In the genomic region with DNA sequence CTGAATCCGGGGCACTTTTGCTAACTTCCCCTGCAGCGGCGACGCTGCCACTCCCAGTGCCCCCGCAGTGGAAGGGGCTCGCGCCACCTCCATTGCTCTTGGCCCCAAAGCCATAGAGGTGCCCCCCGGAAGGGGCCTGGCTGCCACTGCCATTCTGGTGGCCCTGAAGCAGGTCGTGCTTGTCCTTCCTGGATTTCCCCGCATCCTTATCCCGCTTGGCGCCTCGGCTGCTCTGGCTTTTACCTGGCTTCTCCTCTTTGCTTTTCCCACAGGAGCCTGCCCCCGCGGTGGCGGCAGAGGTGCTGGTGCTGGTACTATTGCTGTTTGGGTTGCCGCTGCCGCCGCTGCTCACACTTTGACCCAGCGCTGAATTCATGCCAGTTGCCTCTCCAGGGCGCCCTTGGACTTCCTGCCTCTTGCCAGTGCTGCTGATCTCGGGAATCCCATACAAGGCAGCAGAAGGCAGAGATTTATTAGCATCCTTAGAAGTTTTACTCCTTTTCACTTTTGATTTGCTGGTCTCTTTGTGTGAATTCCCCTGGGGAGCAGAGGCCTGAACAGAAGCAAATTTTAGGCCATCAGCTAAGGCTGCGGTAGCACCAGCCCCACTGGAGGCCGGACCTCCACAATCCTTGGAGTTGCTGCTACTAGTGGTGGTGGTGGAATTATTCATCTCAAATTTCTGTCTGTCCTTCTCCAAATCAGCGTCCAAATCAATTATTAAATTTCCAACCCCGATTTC, we compare ENCODE assay signal across 8 cellular contexts. TPM values are rescaled to one million over a fixed set of nuclear protein-coding genes. Genes with fewer than 3 reads are reported as not detected.
DNase-seq lines count a peak whose midpoint lies in the region; ATAC-seq and TF ChIP-seq lines count a peak whose summit lies in the region.

No MANE protein-coding gene starts in this region.

- no peak overlapping the region for H3K27ac Mint-ChIP-seq in activated CD8-positive, alpha-beta memory T cell treated with anti-CD3 and anti-CD28 coated beads, Interleukin-2, amount 10 ng/mL, durations not matched to agents 7 days and 5 days

- H3K4me3 ChIP-seq in epithelial cell of proximal tubule (ENCODE audit: low read depth, low read length): peak overlapping the region; percentile 77
- peak overlapping the region; percentile 69 to 86 for H3K4me3 ChIP-seq in muscle layer of duodenum (ENCODE audit: low read depth in 1 of 2, low read length in 2 of 2)

- peaks cover 0 to 4% of the 10 kb centered on the region in 2 donors for H3K36me3 ChIP-seq in muscle layer of duodenum (ENCODE audit: control insufficient read depth in 1 of 2, insufficient read depth in 2 of 2, low read length in 2 of 2)

- no peaks in the 10 kb centered on the region for H3K4me1 Mint-ChIP-seq in activated CD8-positive, alpha-beta memory T cell treated with anti-CD3 and anti-CD28 coated beads, Interleukin-2, amount 10 ng/mL, durations not matched to agents 7 days and 5 days

- H3K9me3 ChIP-seq in muscle layer of duodenum (ENCODE audit: control insufficient read depth in 1 of 2, low read length in 2 of 2): no peaks in the 10 kb centered on the region

- no peak for ATAC-seq in activated CD8-positive, alpha-beta memory T cell treated with anti-CD3 and anti-CD28 coated beads, Interleukin-2, amount 10 ng/mL, durations not matched to agents 7 days and 5 days
- no peak for ATAC-seq in GM21390 (IDR thresholded peaks at IDR 0.05; ENCODE audit: unreplicated experiment)

- DNase-seq in AG08395 (ENCODE audit: low spot score) (peak; percentile 8), NCI-H526 (lab: John Stamatoyannopoulos, UW) (peak; percentile 9 to 67), epithelial cell of proximal tubule (ENCODE audit: low read depth) (no peak), amniotic stem cell (lab: John Stamatoyannopoulos, UW) (no peak)
- DNase-seq in activated CD8-positive, alpha-beta memory T cell treated with anti-CD3 and anti-CD28 coated beads, Interleukin-2, amount 10 ng/mL, durations not matched to agents 7 days and 5 days: no peak
- DNase-seq in activated CD4-positive, CD25-positive, alpha-beta regulatory T cell (lab: John Stamatoyannopoulos, UW): no peak

- H3K4me3 Mint-ChIP-seq in activated CD8-positive, alpha-beta memory T cell treated with anti-CD3 and anti-CD28 coated beads, Interleukin-2, amount 10 ng/mL, durations not matched to agents 7 days and 5 days: no peak overlapping the region

- peak overlapping the region; percentile 99 for H3K27ac ChIP-seq in muscle layer of duodenum (ENCODE audit: low read length)

- peaks cover 50% of the 10 kb centered on the region for H3K27me3 Mint-ChIP-seq in activated CD8-positive, alpha-beta memory T cell treated with anti-CD3 and anti-CD28 coated beads, Interleukin-2, amount 10 ng/mL, durations not matched to agents 7 days and 5 days

- CTCF ChIA-PET in activated CD8-positive, alpha-beta memory T cell treated with anti-CD3 and anti-CD28 coated beads, Interleukin-2, amount 10 ng/mL, durations not matched to agents 7 days and 5 days (lab: Charles Lee): no interaction called here

- H3K4me1 ChIP-seq in muscle layer of duodenum (ENCODE audit: control insufficient read depth in 1 of 2, insufficient read depth in 2 of 2, low read length in 2 of 2): no peaks in the 10 kb centered on the region

- TF ChIP-seq CTCF in epithelial cell of proximal tubule (conservative IDR thresholded peaks at IDR 0.05; ENCODE audit: low read depth, low read length): peak; percentile 19

- no peaks in the 10 kb centered on the region for H3K36me3 Mint-ChIP-seq in activated CD8-positive, alpha-beta memory T cell treated with anti-CD3 and anti-CD28 coated beads, Interleukin-2, amount 10 ng/mL, durations not matched to agents 7 days and 5 days

- peaks cover 2% of the 10 kb centered on the region for H3K9me3 Mint-ChIP-seq in activated CD8-positive, alpha-beta memory T cell treated with anti-CD3 and anti-CD28 coated beads, Interleukin-2, amount 10 ng/mL, durations not matched to agents 7 days and 5 days (ENCODE audit: low read depth)

- H3K27me3 ChIP-seq in muscle layer of duodenum (ENCODE audit: low read depth, low read length): no peaks in the 10 kb centered on the region

RNA-seq across cellular contexts. Expression of a gene that starts 2.1 kb away (rescaled TPM):
- total RNA-seq in epithelial cell of proximal tubule: 37.5 and 38.0 TPM in 2 replicates
- total RNA-seq in activated CD8-positive, alpha-beta memory T cell treated with anti-CD3 and anti-CD28 coated beads, Interleukin-2, amount 10 ng/mL, durations not matched to agents 7 days and 5 days: not detected

Comparison
In these comparisons a context has a peak if more than half of its experiments do, and no peak if none do; other contexts are left out.
1. DNase-seq: peak in AG08395 (single experiment) and NCI-H526 (2 of 2); none in epithelial cell of proximal tubule (single experiment), activated CD8-positive, alpha-beta memory T cell treated with anti-CD3 and anti-CD28 coated beads, Interleukin-2, amount 10 ng/mL, durations not matched to agents 7 days and 5 days (single experiment), activated CD4-positive, CD25-positive, alpha-beta regulatory T cell (0 of 4) and amniotic stem cell (single experiment).
2. RNA of a gene that starts 2.1 kb away (total RNA-seq): 37.5 to 38.0 TPM in epithelial cell of proximal tubule; not detected in activated CD8-positive, alpha-beta memory T cell treated with anti-CD3 and anti-CD28 coated beads, Interleukin-2, amount 10 ng/mL, durations not matched to agents 7 days and 5 days; every median in the first group is over 10 times any median in the second.